In the genomic region with DNA sequence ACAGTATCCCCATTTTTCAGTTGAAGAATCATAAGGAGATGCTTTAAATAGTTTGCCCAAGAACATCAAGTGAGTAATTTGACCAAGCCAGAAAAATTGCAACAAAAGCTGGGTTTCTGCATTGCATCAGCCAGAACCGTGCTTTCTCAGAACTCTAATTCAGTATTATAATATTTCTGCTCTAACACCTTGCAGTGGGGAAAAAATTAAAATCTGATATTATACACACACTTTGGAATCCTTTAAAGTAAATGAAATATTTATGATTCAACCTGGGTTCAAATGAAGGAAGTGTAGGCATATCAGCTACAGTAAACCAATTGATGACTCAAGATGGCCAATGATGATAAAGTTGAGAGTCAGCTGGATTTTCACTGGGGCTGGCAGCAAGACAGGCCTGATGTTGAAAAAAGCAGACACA, we compare ENCODE assay signal across 15 cellular contexts.
DNase-seq lines count a peak whose midpoint lies in the region; ATAC-seq and TF ChIP-seq lines count a peak whose summit lies in the region.
"Had no signal": no experiment of that assay in that cellular context is flagged by ENCODE, and none has a peak within 500 bp of the region (broad histone marks: within the 10 kb centered on the region; RNA-seq: fewer than 3 reads in every experiment).

No MANE protein-coding gene starts in this region.

- no peaks in the 10 kb centered on the region for H3K27me3 Mint-ChIP-seq in stimulated activated naive CD8-positive, alpha-beta T cell treated with anti-CD3 and anti-CD28 coated beads, Interleukin-15, amount 100 ng/mL, for 72 hours
- H3K27me3 Mint-ChIP-seq: activated naive CD8-positive, alpha-beta T cell treated with anti-CD3 and anti-CD28 coated beads for 36 hours had no signal

- no peak overlapping the region for H3K27ac Mint-ChIP-seq in stimulated activated naive CD8-positive, alpha-beta T cell treated with anti-CD3 and anti-CD28 coated beads, Interleukin-15, amount 100 ng/mL, for 72 hours
- H3K27ac Mint-ChIP-seq: activated naive CD8-positive, alpha-beta T cell treated with anti-CD3 and anti-CD28 coated beads for 36 hours; nephron progenitor cell had no signal

- peaks cover 17% of the 10 kb centered on the region for H3K4me1 ChIP-seq in skeletal muscle satellite cell (ENCODE audit: control insufficient read depth, insufficient read depth, low read length)
- no peaks in the 10 kb centered on the region for H3K4me1 ChIP-seq in effector memory CD4-positive, alpha-beta T cell (ENCODE audit: control insufficient read depth, insufficient read depth, low read length, poor library complexity, severe bottlenecking)

- H3K4me3 ChIP-seq in epithelial cell of esophagus (ENCODE audit: low read length): no peak overlapping the region
- H3K4me3 ChIP-seq in skeletal muscle satellite cell (ENCODE audit: low read length): no peak overlapping the region
- H3K4me3 ChIP-seq in effector memory CD4-positive, alpha-beta T cell (ENCODE audit: insufficient read depth, low read depth, low read length, poor library complexity, severe bottlenecking): no peak overlapping the region
- H3K4me3 ChIP-seq: left ventricle myocardium inferior, skin epidermis, suprapubic skin had no signal

- no peak for TF ChIP-seq CTCF in epithelial cell of esophagus (IDR thresholded peaks at IDR 0.05; ENCODE audit: insufficient read depth, low read depth, low read length, missing control alignments)

- DNase-seq in H4 (ENCODE audit: low spot score): peak; percentile 36
- peak; percentile 28 for DNase-seq in RPMI7951 (ENCODE audit: low read depth)
- peak; percentile 76 for DNase-seq in epithelial cell of esophagus (ENCODE audit: low read depth)
- DNase-seq in NK-92 treated with Interleukin-12 subunit alpha and Interleukin-12 subunit beta, amount 100 ng/mL, for 24 hours (lab: John Stamatoyannopoulos, UW): no peak
- no peak for DNase-seq in effector memory CD4-positive, alpha-beta T cell
- DNase-seq in stimulated activated naive CD8-positive, alpha-beta T cell treated with anti-CD3 and anti-CD28 coated beads, Interleukin-15, amount 100 ng/mL, for 72 hours: no peak
- DNase-seq: activated CD8-positive, alpha-beta memory T cell treated with anti-CD3 and anti-CD28 coated beads, Interleukin-2, amount 50 U/mL, for 4 hours; activated naive CD8-positive, alpha-beta T cell treated with anti-CD3 and anti-CD28 coated beads for 36 hours; head of caudate nucleus; left ventricle myocardium inferior; NCI-H1694 treated with DMSO at 0.1 percent for 48 hours; nephron progenitor cell had no signal

- no peaks in the 10 kb centered on the region for H3K9me3 ChIP-seq in skeletal muscle satellite cell (replicated peaks; ENCODE audit: low read length)
- H3K9me3 ChIP-seq in effector memory CD4-positive, alpha-beta T cell (ENCODE audit: control insufficient read depth, low read length): no peaks in the 10 kb centered on the region
- H3K9me3 ChIP-seq: left ventricle myocardium inferior, suprapubic skin had no signal

- no peak overlapping the region for H3K4me3 Mint-ChIP-seq in stimulated activated naive CD8-positive, alpha-beta T cell treated with anti-CD3 and anti-CD28 coated beads, Interleukin-15, amount 100 ng/mL, for 72 hours
- H3K4me3 Mint-ChIP-seq: activated naive CD8-positive, alpha-beta T cell treated with anti-CD3 and anti-CD28 coated beads for 36 hours; nephron progenitor cell had no signal

- no peaks in the 10 kb centered on the region for H3K9me3 Mint-ChIP-seq in stimulated activated naive CD8-positive, alpha-beta T cell treated with anti-CD3 and anti-CD28 coated beads, Interleukin-15, amount 100 ng/mL, for 72 hours
- H3K9me3 Mint-ChIP-seq: activated naive CD8-positive, alpha-beta T cell treated with anti-CD3 and anti-CD28 coated beads for 36 hours had no signal

- H3K27me3 ChIP-seq in skeletal muscle satellite cell (ENCODE audit: control insufficient read depth, insufficient read depth, low read length): no peaks in the 10 kb centered on the region
- no peaks in the 10 kb centered on the region for H3K27me3 ChIP-seq in effector memory CD4-positive, alpha-beta T cell (replicated peaks; ENCODE audit: control insufficient read depth, insufficient read depth, low read length, poor library complexity, severe bottlenecking)
- H3K27me3 ChIP-seq: suprapubic skin had no signal

- H3K9ac ChIP-seq in skeletal muscle satellite cell (ENCODE audit: low read depth, low read length): no peak overlapping the region

- ATAC-seq in stimulated activated naive CD8-positive, alpha-beta T cell treated with anti-CD3 and anti-CD28 coated beads, Interleukin-15, amount 100 ng/mL, for 72 hours: no peak

- H3K27ac ChIP-seq in effector memory CD4-positive, alpha-beta T cell (ENCODE audit: insufficient read depth, low read length, poor library complexity, severe bottlenecking): no peak overlapping the region
- H3K27ac ChIP-seq: left ventricle myocardium inferior, skin epidermis, suprapubic skin had no signal

- no peaks in the 10 kb centered on the region for H3K36me3 ChIP-seq in skeletal muscle satellite cell (ENCODE audit: insufficient read depth, low read length)
- H3K36me3 ChIP-seq in effector memory CD4-positive, alpha-beta T cell (ENCODE audit: control insufficient read depth, insufficient read depth, low read length): no peaks in the 10 kb centered on the region
- H3K36me3 ChIP-seq: left ventricle myocardium inferior, suprapubic skin had no signal

- no peaks in the 10 kb centered on the region for H3K4me1 Mint-ChIP-seq in stimulated activated naive CD8-positive, alpha-beta T cell treated with anti-CD3 and anti-CD28 coated beads, Interleukin-15, amount 100 ng/mL, for 72 hours
- H3K4me1 Mint-ChIP-seq: activated naive CD8-positive, alpha-beta T cell treated with anti-CD3 and anti-CD28 coated beads for 36 hours had no signal

- H3K4me2 ChIP-seq in skeletal muscle satellite cell (ENCODE audit: low read length): peak overlapping the region; percentile 8

Comparison
In these comparisons a context has a peak if more than half of its experiments do, and no peak if none do; other contexts are left out.
1. DNase-seq: peak in H4 (single experiment), RPMI7951 (single experiment) and epithelial cell of esophagus (single experiment); none in NK-92 treated with Interleukin-12 subunit alpha and Interleukin-12 subunit beta, amount 100 ng/mL, for 24 hours (single experiment), effector memory CD4-positive, alpha-beta T cell (0 of 3) and stimulated activated naive CD8-positive, alpha-beta T cell treated with anti-CD3 and anti-CD28 coated beads, Interleukin-15, amount 100 ng/mL, for 72 hours (0 of 2).